In the genomic region with DNA sequence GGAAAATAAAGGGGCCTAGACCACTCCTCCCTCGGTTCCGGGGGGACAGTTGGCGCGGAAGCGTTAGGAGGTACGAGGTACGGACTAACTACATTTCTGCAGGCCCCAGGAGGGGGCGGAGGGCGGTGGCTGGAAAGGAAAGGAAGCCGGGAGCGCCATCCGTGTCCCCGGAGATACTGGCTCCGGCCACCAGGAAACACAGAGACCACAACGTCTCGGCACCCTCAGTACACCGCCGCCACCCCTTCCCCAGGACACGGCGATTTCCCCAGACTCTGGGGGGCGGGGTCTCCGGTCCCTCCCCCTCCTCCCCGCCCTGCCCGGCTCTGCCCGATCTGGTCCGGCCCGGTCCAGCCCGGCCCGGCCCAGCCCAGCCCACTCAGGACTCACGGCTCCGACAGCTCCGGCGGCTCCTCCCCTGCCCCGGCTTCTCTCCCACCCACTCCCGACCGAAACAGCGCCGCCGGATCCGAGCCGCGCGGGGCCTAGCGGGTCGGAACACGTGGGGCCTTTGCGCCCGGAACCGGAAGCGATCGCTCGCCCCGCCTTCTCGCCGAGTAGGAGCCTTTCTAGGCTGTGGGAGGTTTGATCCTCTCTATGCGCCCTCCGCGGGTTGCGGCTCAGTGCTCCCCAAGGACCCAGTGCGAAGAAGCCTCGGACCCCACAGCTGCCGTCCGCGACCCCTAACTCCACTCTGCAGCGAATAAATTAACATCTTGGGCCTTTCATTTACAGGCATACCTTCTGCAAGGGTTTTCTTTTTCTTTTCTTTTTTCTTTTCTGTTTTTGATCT, we compare ENCODE assay signal across 2 cellular contexts.
TF ChIP-seq lines count a peak whose summit lies in the region.

A gene (minus strand): TSS at position 502 of the 793 bp plus-strand sequence. CDS start 10,772 bp downstream, outside the sequence.

TF ChIP-seq in A549, 52 proteins besides CTCF, POLR2A, EP300 and RAD21 (continued from another document):
- TF ChIP-seq, protein P1, sequence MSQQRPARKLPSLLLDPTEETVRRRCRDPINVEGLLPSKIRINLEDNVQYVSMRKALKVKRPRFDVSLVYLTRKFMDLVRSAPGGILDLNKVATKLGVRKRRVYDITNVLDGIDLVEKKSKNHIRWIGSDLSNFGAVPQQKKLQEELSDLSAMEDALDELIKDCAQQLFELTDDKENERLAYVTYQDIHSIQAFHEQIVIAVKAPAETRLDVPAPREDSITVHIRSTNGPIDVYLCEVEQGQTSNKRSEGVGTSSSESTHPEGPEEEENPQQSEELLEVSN (IDR thresholded peaks at IDR 0.05; ENCODE audit: borderline replicate concordance, low read depth) = peak; percentile 52; the same call in 1 of the 2 replicates
- TF ChIP-seq HDAC2 (IDR thresholded peaks at IDR 0.05) (no peak), PHF8 (IDR thresholded peaks at IDR 0.05; ENCODE audit: borderline replicate concordance, low read depth) (peak; percentile 83), JUN (IDR thresholded peaks at IDR 0.05) (peak; percentile 56 to 81; a peak in 3 of 5 replicates), JUNB (IDR thresholded peaks at IDR 0.05) (no peak), MAFK (IDR thresholded peaks at IDR 0.05; ENCODE audit: partially characterized antibody) (no peak), MYC (IDR thresholded peaks at IDR 0.05; ENCODE audit: borderline replicate concordance, low read length) (peak; percentile 67; the same call in 1 of the 2 replicates)
- TF ChIP-seq, protein P2, sequence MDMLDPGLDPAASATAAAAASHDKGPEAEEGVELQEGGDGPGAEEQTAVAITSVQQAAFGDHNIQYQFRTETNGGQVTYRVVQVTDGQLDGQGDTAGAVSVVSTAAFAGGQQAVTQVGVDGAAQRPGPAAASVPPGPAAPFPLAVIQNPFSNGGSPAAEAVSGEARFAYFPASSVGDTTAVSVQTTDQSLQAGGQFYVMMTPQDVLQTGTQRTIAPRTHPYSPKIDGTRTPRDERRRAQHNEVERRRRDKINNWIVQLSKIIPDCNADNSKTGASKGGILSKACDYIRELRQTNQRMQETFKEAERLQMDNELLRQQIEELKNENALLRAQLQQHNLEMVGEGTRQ (IDR thresholded peaks at IDR 0.05) = peak; percentile 82
- TF ChIP-seq, protein P3, sequence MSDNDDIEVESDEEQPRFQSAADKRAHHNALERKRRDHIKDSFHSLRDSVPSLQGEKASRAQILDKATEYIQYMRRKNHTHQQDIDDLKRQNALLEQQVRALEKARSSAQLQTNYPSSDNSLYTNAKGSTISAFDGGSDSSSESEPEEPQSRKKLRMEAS (IDR thresholded peaks at IDR 0.05) = peak; percentile 98
- TF ChIP-seq, protein P4, sequence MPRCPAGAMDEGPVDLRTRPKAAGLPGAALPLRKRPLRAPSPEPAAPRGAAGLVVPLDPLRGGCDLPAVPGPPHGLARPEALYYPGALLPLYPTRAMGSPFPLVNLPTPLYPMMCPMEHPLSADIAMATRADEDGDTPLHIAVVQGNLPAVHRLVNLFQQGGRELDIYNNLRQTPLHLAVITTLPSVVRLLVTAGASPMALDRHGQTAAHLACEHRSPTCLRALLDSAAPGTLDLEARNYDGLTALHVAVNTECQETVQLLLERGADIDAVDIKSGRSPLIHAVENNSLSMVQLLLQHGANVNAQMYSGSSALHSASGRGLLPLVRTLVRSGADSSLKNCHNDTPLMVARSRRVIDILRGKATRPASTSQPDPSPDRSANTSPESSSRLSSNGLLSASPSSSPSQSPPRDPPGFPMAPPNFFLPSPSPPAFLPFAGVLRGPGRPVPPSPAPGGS (IDR thresholded peaks at IDR 0.05) = peak; percentile 64; the same call in 1 of the 3 replicates

TF ChIP-seq in GM12878, 131 proteins besides CTCF, POLR2A, EP300 and RAD21 (continued from another document and continues in another):
- TF ChIP-seq, protein P5, sequence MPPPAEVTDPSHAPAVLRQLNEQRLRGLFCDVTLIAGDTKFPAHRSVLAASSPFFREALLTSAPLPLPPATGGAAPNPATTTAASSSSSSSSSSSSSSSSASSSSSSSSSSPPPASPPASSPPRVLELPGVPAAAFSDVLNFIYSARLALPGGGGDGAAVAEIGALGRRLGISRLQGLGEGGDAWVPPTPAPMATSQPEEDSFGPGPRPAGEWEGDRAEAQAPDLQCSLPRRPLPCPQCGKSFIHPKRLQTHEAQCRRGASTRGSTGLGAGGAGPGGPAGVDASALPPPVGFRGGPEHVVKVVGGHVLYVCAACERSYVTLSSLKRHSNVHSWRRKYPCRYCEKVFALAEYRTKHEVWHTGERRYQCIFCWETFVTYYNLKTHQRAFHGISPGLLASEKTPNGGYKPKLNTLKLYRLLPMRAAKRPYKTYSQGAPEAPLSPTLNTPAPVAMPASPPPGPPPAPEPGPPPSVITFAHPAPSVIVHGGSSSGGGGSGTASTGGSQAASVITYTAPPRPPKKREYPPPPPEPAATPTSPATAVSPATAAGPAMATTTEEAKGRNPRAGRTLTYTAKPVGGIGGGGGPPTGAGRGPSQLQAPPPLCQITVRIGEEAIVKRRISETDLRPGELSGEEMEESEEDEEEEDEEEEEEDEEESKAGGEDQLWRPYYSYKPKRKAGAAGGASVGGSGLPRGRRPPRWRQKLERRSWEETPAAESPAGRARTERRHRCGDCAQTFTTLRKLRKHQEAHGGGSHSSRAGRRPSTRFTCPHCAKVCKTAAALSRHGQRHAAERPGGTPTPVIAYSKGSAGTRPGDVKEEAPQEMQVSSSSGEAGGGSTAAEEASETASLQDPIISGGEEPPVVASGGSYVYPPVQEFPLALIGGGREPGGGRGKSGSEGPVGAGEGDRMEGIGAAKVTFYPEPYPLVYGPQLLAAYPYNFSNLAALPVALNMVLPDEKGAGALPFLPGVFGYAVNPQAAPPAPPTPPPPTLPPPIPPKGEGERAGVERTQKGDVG (CRISPR knock-in tag; IDR thresholded peaks at IDR 0.05) = no peak
- TF ChIP-seq RELA (IDR thresholded peaks at IDR 0.05; ENCODE audit: borderline replicate concordance, partially characterized antibody) (no peak), TCF12 (IDR thresholded peaks at IDR 0.05; ENCODE audit: low read depth, low read length) (no peak), JUNB (IDR thresholded peaks at IDR 0.05) (no peak), FOS (IDR thresholded peaks at IDR 0.05; ENCODE audit: borderline replicate concordance, extremely low read depth, insufficient read length) (no peak), EGR1 (IDR thresholded peaks at IDR 0.05; ENCODE audit: borderline replicate concordance in 1 of 2, low read depth in 2 of 2, low read length in 2 of 2) (no peak; a peak in 1 of 3 replicates), CEBPB (IDR thresholded peaks at IDR 0.05; ENCODE audit: borderline replicate concordance in 1 of 2, low read depth in 2 of 2, low read length in 2 of 2) (no peak), TCF7 (IDR thresholded peaks at IDR 0.05; ENCODE audit: borderline replicate concordance) (no peak), CHD2 (IDR thresholded peaks at IDR 0.05; ENCODE audit: borderline replicate concordance, low read depth, low read length) (peak; percentile 63), KLF5 (IDR thresholded peaks at IDR 0.05; ENCODE audit: partially characterized antibody) (no peak), ZNF24 (IDR thresholded peaks at IDR 0.05) (no peak), ZZZ3 (IDR thresholded peaks at IDR 0.05; ENCODE audit: control insufficient read depth, insufficient read length, low read depth) (no peak), NBN (IDR thresholded peaks at IDR 0.05) (no peak; the same call in 1 of the 2 replicates), BCL11A (IDR thresholded peaks at IDR 0.05; ENCODE audit: low read depth, low read length) (0 out of 2 replicates have a peak, but pooled peaks have one; percentile 7), HCFC1 (IDR thresholded peaks at IDR 0.05; ENCODE audit: low read length) (peak; percentile 72), SRF (IDR thresholded peaks at IDR 0.05; ENCODE audit: low read depth in 2 of 2, low read length in 2 of 2) (0 out of 4 replicates have a peak, but pooled peaks of 1 of the 2 experiments have one; percentile 13), TBL1XR1 (IDR thresholded peaks at IDR 0.05; ENCODE audit: low read depth, low read length) (0 out of 2 replicates have a peak, but pooled peaks have one; percentile 38), CBX3 (IDR thresholded peaks at IDR 0.05; ENCODE audit: borderline replicate concordance, low read depth) (no peak), MEF2A (IDR thresholded peaks at IDR 0.05; ENCODE audit: insufficient read depth, low read depth, low read length) (no peak), EED (IDR thresholded peaks at IDR 0.05; ENCODE audit: low read depth) (no peak), POU2F2 (IDR thresholded peaks at IDR 0.05; ENCODE audit: borderline replicate concordance, low read depth, low read length) (0 out of 3 replicates have a peak, but pooled peaks have one; percentile 11), ZNF384 (IDR thresholded peaks at IDR 0.05; ENCODE audit: borderline replicate concordance, low read depth, low read length) (no peak), CREM (IDR thresholded peaks at IDR 0.05; ENCODE audit: low read depth) (peak; percentile 47; the same call in 1 of the 2 replicates), PAX5 (IDR thresholded peaks at IDR 0.05; ENCODE audit: borderline replicate concordance, low read depth, low read length) (peak; percentile 75), BMI1 (IDR thresholded peaks at IDR 0.05; ENCODE audit: borderline replicate concordance) (0 out of 2 replicates have a peak, but pooled peaks have one; percentile 8), SREBF1 (IDR thresholded peaks at IDR 0.05; ENCODE audit: low read length) (no peak), ASH2L (IDR thresholded peaks at IDR 0.05; ENCODE audit: borderline replicate concordance, low read depth) (peak; percentile 82; the same call in 1 of the 2 replicates), RUNX3 (IDR thresholded peaks at IDR 0.05; ENCODE audit: low read length) (peak; percentile 28; the same call in 1 of the 2 replicates), RCOR1 (conservative IDR thresholded peaks at IDR 0.05; ENCODE audit: low read depth, low read length) (no peak), SIX5 (IDR thresholded peaks at IDR 0.05; ENCODE audit: low read depth, low read length, severe bottlenecking) (peak; percentile 50)
- TF ChIP-seq, protein P6, sequence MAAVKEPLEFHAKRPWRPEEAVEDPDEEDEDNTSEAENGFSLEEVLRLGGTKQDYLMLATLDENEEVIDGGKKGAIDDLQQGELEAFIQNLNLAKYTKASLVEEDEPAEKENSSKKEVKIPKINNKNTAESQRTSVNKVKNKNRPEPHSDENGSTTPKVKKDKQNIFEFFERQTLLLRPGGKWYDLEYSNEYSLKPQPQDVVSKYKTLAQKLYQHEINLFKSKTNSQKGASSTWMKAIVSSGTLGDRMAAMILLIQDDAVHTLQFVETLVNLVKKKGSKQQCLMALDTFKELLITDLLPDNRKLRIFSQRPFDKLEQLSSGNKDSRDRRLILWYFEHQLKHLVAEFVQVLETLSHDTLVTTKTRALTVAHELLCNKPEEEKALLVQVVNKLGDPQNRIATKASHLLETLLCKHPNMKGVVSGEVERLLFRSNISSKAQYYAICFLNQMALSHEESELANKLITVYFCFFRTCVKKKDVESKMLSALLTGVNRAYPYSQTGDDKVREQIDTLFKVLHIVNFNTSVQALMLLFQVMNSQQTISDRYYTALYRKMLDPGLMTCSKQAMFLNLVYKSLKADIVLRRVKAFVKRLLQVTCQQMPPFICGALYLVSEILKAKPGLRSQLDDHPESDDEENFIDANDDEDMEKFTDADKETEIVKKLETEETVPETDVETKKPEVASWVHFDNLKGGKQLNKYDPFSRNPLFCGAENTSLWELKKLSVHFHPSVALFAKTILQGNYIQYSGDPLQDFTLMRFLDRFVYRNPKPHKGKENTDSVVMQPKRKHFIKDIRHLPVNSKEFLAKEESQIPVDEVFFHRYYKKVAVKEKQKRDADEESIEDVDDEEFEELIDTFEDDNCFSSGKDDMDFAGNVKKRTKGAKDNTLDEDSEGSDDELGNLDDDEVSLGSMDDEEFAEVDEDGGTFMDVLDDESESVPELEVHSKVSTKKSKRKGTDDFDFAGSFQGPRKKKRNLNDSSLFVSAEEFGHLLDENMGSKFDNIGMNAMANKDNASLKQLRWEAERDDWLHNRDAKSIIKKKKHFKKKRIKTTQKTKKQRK (IDR thresholded peaks at IDR 0.05; ENCODE audit: low read depth, low read length) = no peak
- TF ChIP-seq, protein P2 (IDR thresholded peaks at IDR 0.05; ENCODE audit: borderline replicate concordance, low read depth, low read length) = peak; percentile 75
- TF ChIP-seq, protein P7, sequence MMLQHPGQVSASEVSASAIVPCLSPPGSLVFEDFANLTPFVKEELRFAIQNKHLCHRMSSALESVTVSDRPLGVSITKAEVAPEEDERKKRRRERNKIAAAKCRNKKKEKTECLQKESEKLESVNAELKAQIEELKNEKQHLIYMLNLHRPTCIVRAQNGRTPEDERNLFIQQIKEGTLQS (IDR thresholded peaks at IDR 0.05; ENCODE audit: borderline replicate concordance, extremely low read depth, low read depth, low read length) = 0 out of 2 replicates have a peak, but pooled peaks have one; percentile 3
- TF ChIP-seq, protein P8, sequence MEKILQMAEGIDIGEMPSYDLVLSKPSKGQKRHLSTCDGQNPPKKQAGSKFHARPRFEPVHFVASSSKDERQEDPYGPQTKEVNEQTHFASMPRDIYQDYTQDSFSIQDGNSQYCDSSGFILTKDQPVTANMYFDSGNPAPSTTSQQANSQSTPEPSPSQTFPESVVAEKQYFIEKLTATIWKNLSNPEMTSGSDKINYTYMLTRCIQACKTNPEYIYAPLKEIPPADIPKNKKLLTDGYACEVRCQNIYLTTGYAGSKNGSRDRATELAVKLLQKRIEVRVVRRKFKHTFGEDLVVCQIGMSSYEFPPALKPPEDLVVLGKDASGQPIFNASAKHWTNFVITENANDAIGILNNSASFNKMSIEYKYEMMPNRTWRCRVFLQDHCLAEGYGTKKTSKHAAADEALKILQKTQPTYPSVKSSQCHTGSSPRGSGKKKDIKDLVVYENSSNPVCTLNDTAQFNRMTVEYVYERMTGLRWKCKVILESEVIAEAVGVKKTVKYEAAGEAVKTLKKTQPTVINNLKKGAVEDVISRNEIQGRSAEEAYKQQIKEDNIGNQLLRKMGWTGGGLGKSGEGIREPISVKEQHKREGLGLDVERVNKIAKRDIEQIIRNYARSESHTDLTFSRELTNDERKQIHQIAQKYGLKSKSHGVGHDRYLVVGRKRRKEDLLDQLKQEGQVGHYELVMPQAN (conservative IDR thresholded peaks at IDR 0.05) = peak; percentile 93
- TF ChIP-seq, protein P4 (IDR thresholded peaks at IDR 0.05; ENCODE audit: borderline replicate concordance, insufficient read depth, low read depth, low read length, poor library complexity, severe bottlenecking) = no peak
